ENCODE assay signal across 8 cellular contexts in the genomic region with DNA sequence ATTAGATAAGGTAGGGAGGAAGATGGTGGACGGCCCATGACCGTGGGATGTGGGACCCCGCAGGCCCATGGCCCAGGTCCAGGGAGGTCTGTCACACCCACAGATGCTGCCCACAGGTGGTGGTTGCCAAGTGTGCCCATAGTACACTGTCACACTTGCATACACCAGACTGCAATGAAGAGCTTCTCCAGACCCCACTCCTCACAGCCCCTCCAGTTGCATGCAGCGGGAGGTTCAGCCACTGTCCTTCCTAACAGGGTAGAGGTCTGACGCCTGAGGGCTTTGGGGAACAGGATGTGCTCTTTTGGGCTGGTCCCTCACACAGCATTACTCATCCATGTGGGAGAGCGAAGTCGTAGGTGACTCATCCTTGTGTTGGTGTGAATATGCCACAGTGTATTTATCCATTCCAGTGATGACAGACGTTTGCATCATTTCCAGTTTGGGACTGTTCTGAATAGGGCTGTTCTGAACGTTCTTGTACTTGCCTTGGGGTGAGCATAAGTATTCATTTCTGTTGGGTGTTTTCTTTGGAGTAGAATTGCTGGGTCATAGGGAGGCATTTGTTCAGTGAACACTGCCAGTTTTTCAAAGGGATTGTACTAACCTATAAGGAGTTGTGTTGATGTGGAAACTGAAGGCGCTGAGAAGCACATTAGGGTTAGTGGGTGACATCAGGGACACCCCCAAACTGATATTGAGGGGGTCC. TPM values are rescaled to one million over a fixed set of nuclear protein-coding genes. Genes with fewer than 3 reads are reported as not detected.
DNase-seq lines count a peak whose midpoint lies in the region; ATAC-seq and TF ChIP-seq lines count a peak whose summit lies in the region.

No MANE protein-coding gene starts in this region.

- POLR2A ChIA-PET in IMR-90 (lab: Charles Lee; ENCODE audit: unreplicated experiment), result interaction anchor here (0.8 kb wide), 1 partner anchor 9 kb away, joined by 3 read pairs; no protein-coding TSS in a partner anchor

- peak overlapping the region; percentile 100 for H2AK5ac ChIP-seq in IMR-90 (ENCODE audit: low read depth, low read length)

- no peaks in the 10 kb centered on the region for H4K20me1 ChIP-seq in IMR-90 (ENCODE audit: insufficient read depth, low read length)

- TF ChIP-seq RAD21 in IMR-90 (IDR thresholded peaks at IDR 0.05; ENCODE audit: low read length), result peak; percentile 28

- H3K4me3 ChIP-seq in IMR-90 (ENCODE audit: insufficient read depth, low read depth, low read length) (no peak overlapping the region), esophagus squamous epithelium (no peak overlapping the region)

- H3K4me2 ChIP-seq in IMR-90 (ENCODE audit: low read depth, low read length), result peak overlapping the region; percentile 41

- H3K9ac ChIP-seq in IMR-90 (ENCODE audit: low read depth, low read length), result peak overlapping the region; percentile 51; the same call in 1 of the 2 replicates

- DNase-seq in IMR-90, result peak; percentile 100
- DNase-seq in activated CD4-positive, alpha-beta T cell treated with anti-CD3 and anti-CD28 coated beads, Interleukin-2, amount 50 U/mL, for 4 hours, result peak; percentile 17 to 24
- peak; percentile 12 for DNase-seq in esophagus squamous epithelium (lab: John Stamatoyannopoulos, UW)
- peak; percentile 90 for DNase-seq in posterior vena cava (ENCODE audit: low spot score)
- DNase-seq in D341Med (ENCODE audit: low spot score), result no peak
- no peak for DNase-seq in NCI-H526 treated with DMSO at 0.1 percent for 48 hours (lab: John Stamatoyannopoulos, UW)

- peak overlapping the region; percentile 98 for H3K56ac ChIP-seq in IMR-90 (ENCODE audit: extremely low read depth, insufficient read depth, low read length)

- H2BK15ac ChIP-seq in IMR-90 (ENCODE audit: low read depth, low read length), result peak overlapping the region; percentile 98

- H3K23ac ChIP-seq in IMR-90 (ENCODE audit: low read depth, low read length), result peak overlapping the region; percentile 94

- H2BK20ac ChIP-seq in IMR-90 (ENCODE audit: low read depth, low read length), result peak overlapping the region; percentile 99

- H2AFZ ChIP-seq in IMR-90 (replicated peaks; ENCODE audit: low read length, poor library complexity), result peak overlapping the region; percentile 83

- BruUV-seq in IMR-90 (replicated peaks; lab: Mats Ljungman, UMichigan), result no TSS peak

- peak overlapping the region; percentile 55 for H4K5ac ChIP-seq in IMR-90 (ENCODE audit: low read depth, low read length)

- H4K91ac ChIP-seq in IMR-90 (ENCODE audit: insufficient read depth, low read depth, low read length), result peak overlapping the region; percentile 100

- peak overlapping the region; percentile 98 for H2BK5ac ChIP-seq in IMR-90 (ENCODE audit: low read depth, low read length, poor library complexity, severe bottlenecking)

- peak overlapping the region; percentile 47 to 96 for H4K8ac ChIP-seq in IMR-90 (ENCODE audit: low read depth in 2 of 2, low read length in 2 of 2)

- TF ChIP-seq POLR2A in IMR-90 (IDR thresholded peaks at IDR 0.05; ENCODE audit: low read depth, low read length), result peak; percentile 75
- no peak for TF ChIP-seq POLR2A in esophagus squamous epithelium (IDR thresholded peaks at IDR 0.05)

- H3K36me3 ChIP-seq in IMR-90 (ENCODE audit: control insufficient read depth, insufficient read depth, low read length), result no peaks in the 10 kb centered on the region
- H3K36me3 ChIP-seq in esophagus squamous epithelium, result no peaks in the 10 kb centered on the region

- peak overlapping the region; percentile 98 for H2AK9ac ChIP-seq in IMR-90 (replicated peaks; ENCODE audit: low read depth, low read length, poor library complexity)

- no peaks in the 10 kb centered on the region for H3K9me3 ChIP-seq in IMR-90 (ENCODE audit: control insufficient read depth, insufficient read depth, low read length)
- H3K9me3 ChIP-seq in esophagus squamous epithelium, result no peaks in the 10 kb centered on the region

- peaks cover 21% of the 10 kb centered on the region for H3K4me1 ChIP-seq in IMR-90 (ENCODE audit: control insufficient read depth, insufficient read depth, low read length)
- H3K4me1 ChIP-seq in esophagus squamous epithelium, result peaks cover 32 to 72% (median 40%) of the 10 kb centered on the region in 3 donors

- peaks cover 40% of the 10 kb centered on the region for H3K9me1 ChIP-seq in IMR-90 (ENCODE audit: insufficient read depth, low read length)

- intact Hi-C loops in IMR-90 (cut with micrococcal nuclease) (no loop called here), esophagus squamous epithelium (cut with DNase I) (no loop called here), posterior vena cava (cut with DNase I) (no loop called here)

- H3K27me3 ChIP-seq in IMR-90 (ENCODE audit: control insufficient read depth, insufficient read depth, low read length), result no peaks in the 10 kb centered on the region
- H3K27me3 ChIP-seq in esophagus squamous epithelium, result no peaks in the 10 kb centered on the region

- 60% methylated on average over 1 of the region's 10 CpGs; no CpG with 5 or more reads in 1 of the 2 experiments for WGBS in IMR-90 (ENCODE audit: extremely low coverage in 2 of 2, insufficient read length in 1 of 2), 2 experiments
- 16 to 18% methylated on average over 10 of the region's 10 CpGs for WGBS in esophagus squamous epithelium, 2 donors

- peak overlapping the region; percentile 99 for H3K4ac ChIP-seq in IMR-90 (ENCODE audit: low read depth, low read length)

- in situ Hi-C loops in IMR-90 (cut with MboI; ENCODE audit: low sequenced_read_pairs), result no loop called here

- H3K18ac ChIP-seq in IMR-90 (ENCODE audit: low read depth, low read length), result peak overlapping the region; percentile 77

- ATAC-seq in GM18520 (IDR thresholded peaks at IDR 0.05; ENCODE audit: unreplicated experiment) (peak; percentile 70), IMR-90 (ENCODE audit: low read depth) (peak; percentile 93), HG03097 (IDR thresholded peaks at IDR 0.05; ENCODE audit: low FRiP score, unreplicated experiment) (no peak)

- H3K14ac ChIP-seq in IMR-90 (replicated peaks; ENCODE audit: low read depth, low read length), result peak overlapping the region; percentile 94

- CTCF ChIA-PET in IMR-90 (lab: Yijun Ruan, JAX), result no interaction called here

- H2BK120ac ChIP-seq in IMR-90 (ENCODE audit: low read depth, low read length), result peak overlapping the region; percentile 99

- peaks cover 0 to 19% of the 10 kb centered on the region in 2 experiments; a peak in 2 of 4 replicates for H3K79me1 ChIP-seq in IMR-90 (ENCODE audit: low read depth in 1 of 2, low read length in 2 of 2)

- TF ChIP-seq CTCF in IMR-90 (conservative IDR thresholded peaks at IDR 0.05; ENCODE audit: low read depth, low read length) (no peak), esophagus squamous epithelium (IDR thresholded peaks at IDR 0.05) (no peak)

- H3K27ac ChIP-seq in IMR-90 (ENCODE audit: insufficient read depth, low read length) (peak overlapping the region; percentile 91), esophagus squamous epithelium (peak overlapping the region; percentile 81 to 92 (median 90))

- dilution Hi-C loops in IMR-90 (cut with HindIII; ENCODE audit: low sequenced_read_pairs, unreplicated experiment), result no loop called here

TF ChIP-seq in IMR-90, 13 proteins besides CTCF, POLR2A, EP300 and RAD21 (continues in another document):
- TF ChIP-seq, protein P1, sequence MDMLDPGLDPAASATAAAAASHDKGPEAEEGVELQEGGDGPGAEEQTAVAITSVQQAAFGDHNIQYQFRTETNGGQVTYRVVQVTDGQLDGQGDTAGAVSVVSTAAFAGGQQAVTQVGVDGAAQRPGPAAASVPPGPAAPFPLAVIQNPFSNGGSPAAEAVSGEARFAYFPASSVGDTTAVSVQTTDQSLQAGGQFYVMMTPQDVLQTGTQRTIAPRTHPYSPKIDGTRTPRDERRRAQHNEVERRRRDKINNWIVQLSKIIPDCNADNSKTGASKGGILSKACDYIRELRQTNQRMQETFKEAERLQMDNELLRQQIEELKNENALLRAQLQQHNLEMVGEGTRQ (IDR thresholded peaks at IDR 0.05; ENCODE audit: low read depth, low read length), result no peak
- TF ChIP-seq SMC3 (IDR thresholded peaks at IDR 0.05; ENCODE audit: low read depth, low read length) (no peak), RCOR1 (IDR thresholded peaks at IDR 0.05; ENCODE audit: insufficient replicate concordance, low read length) (peak; percentile 80), MAFK (IDR thresholded peaks at IDR 0.05; ENCODE audit: low read depth, low read length) (peak; percentile 59), RFX5 (IDR thresholded peaks at IDR 0.05; ENCODE audit: low read depth, low read length) (no peak), CHD1 (IDR thresholded peaks at IDR 0.05; ENCODE audit: low read depth, low read length) (peak; percentile 55; the same call in 1 of the 2 replicates), MXI1 (IDR thresholded peaks at IDR 0.05; ENCODE audit: borderline replicate concordance, low read depth, low read length) (no peak), FOS (IDR thresholded peaks at IDR 0.05; ENCODE audit: low read depth, low read length) (peak; percentile 100), NFE2L2 (IDR thresholded peaks at IDR 0.05; ENCODE audit: low read depth, low read length) (no peak), CEBPB (IDR thresholded peaks at IDR 0.05; ENCODE audit: low read depth, low read length) (peak; percentile 98), MAZ (IDR thresholded peaks at IDR 0.05; ENCODE audit: borderline replicate concordance, low read depth, low read length) (peak; percentile 68; the same call in 1 of the 2 replicates)
- TF ChIP-seq, protein P2, sequence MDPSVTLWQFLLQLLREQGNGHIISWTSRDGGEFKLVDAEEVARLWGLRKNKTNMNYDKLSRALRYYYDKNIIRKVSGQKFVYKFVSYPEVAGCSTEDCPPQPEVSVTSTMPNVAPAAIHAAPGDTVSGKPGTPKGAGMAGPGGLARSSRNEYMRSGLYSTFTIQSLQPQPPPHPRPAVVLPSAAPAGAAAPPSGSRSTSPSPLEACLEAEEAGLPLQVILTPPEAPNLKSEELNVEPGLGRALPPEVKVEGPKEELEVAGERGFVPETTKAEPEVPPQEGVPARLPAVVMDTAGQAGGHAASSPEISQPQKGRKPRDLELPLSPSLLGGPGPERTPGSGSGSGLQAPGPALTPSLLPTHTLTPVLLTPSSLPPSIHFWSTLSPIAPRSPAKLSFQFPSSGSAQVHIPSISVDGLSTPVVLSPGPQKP (IDR thresholded peaks at IDR 0.05; ENCODE audit: borderline replicate concordance, low read depth, low read length), result no peak

RNA-seq across cellular contexts. Expression of a gene that starts 10.1 kb away (rescaled TPM):
- total RNA-seq in IMR-90 (2012; rRNA removed), result 72.4 and 81.4 TPM in 2 replicates
- 83.1 TPM in 2 replicates for polyA plus RNA-seq in IMR-90 (2012; rRNA removed)
- 62.2 and 67.4 TPM in 2 replicates for polyA plus RNA-seq in IMR-90 (2012; cell fraction: cytosol; rRNA removed)
- polyA plus RNA-seq in IMR-90 (2012; cell fraction: nucleus; rRNA removed; ENCODE audit: low replicate concordance), result 106 and 206 TPM in 2 replicates
- total RNA-seq in esophagus squamous epithelium, result 100 to 1,000 TPM in 2 of 4 donors, 10 to 100 TPM in 2; 70.8 to 127 (median 95.6) TPM
- 100 to 1,000 TPM; 132 to 155 TPM for total RNA-seq in posterior vena cava

RNA-seq across cellular contexts. Expression of a gene that starts 42.3 kb away (rescaled TPM):
- total RNA-seq in IMR-90 (2012; rRNA removed), result 53.6 and 61.1 TPM in 2 replicates
- 98.4 and 98.6 TPM in 2 replicates for polyA plus RNA-seq in IMR-90 (2012; rRNA removed)
- 79.7 and 106 TPM in 2 replicates for polyA plus RNA-seq in IMR-90 (2012; cell fraction: cytosol; rRNA removed)
- polyA plus RNA-seq in IMR-90 (2012; cell fraction: nucleus; rRNA removed; ENCODE audit: low replicate concordance), result 204 and 302 TPM in 2 replicates
- total RNA-seq in esophagus squamous epithelium, result 10 to 100 TPM; 26.5 to 48.4 (median 40.2) TPM
- total RNA-seq in posterior vena cava, result 10 to 100 TPM; 48.5 to 51.0 TPM

Comparison
In these comparisons a context has a peak if more than half of its experiments do, and no peak if none do; other contexts are left out.
1. DNase-seq: peak in IMR-90 (single experiment), activated CD4-positive, alpha-beta T cell treated with anti-CD3 and anti-CD28 coated beads, Interleukin-2, amount 50 U/mL, for 4 hours (2 of 2), esophagus squamous epithelium (single experiment) and posterior vena cava (single experiment); none in D341Med (single experiment) and NCI-H526 treated with DMSO at 0.1 percent for 48 hours (single experiment).